8 cellular contexts compared by ENCODE assay signal in genomic region chr20:50192364-50193168, GRCh38. TPM values are rescaled to one million over a fixed set of nuclear protein-coding genes. Genes with fewer than 3 reads are reported as not detected.
DNase-seq lines count a peak whose midpoint lies in the region; ATAC-seq and TF ChIP-seq lines count a peak whose summit lies in the region.

No MANE protein-coding gene starts in this region.

- H3K27me3 Mint-ChIP-seq in HFFc6 (ENCODE audit: insufficient read depth) (peaks cover 14% of the 10 kb centered on the region), chondrocyte (ENCODE audit: low read depth) (no peaks in the 10 kb centered on the region)

- H3K36me3 Mint-ChIP-seq in HFFc6 (ENCODE audit: low read depth) (peaks cover 26% of the 10 kb centered on the region), chondrocyte (ENCODE audit: low read depth) (peaks cover 9% of the 10 kb centered on the region)

- peak overlapping the region; percentile 99 for H3K4me3 Mint-ChIP-seq in HFFc6
- peak overlapping the region; percentile 100 for H3K4me3 Mint-ChIP-seq in chondrocyte (ENCODE audit: unreplicated experiment)

- DNase-seq in Caki2 (ENCODE audit: low read depth) (peak; percentile 72), HFFc6 (peak; percentile 89), NCI-H2227 treated with DMSO at 0.1 percent for 48 hours (lab: John Stamatoyannopoulos, UW) (peak; percentile 34), chondrocyte (ENCODE audit: low spot score) (no peak), left colon (peak; percentile 84 to 89), cortex of kidney (lab: John Stamatoyannopoulos, UW) (no peak)
- peak; percentile 70 for DNase-seq in activated CD4-positive, alpha-beta T cell treated with anti-CD3 and anti-CD28 coated beads for 1 hour
- DNase-seq in stimulated activated CD4-positive, alpha-beta T cell treated with anti-CD3 and anti-CD28 coated beads, Interleukin-2, amount 100 ng/mL, for 4 hours (ENCODE audit: low read depth), result peak; percentile 79

- H3K27ac Mint-ChIP-seq in HFFc6 (peak overlapping the region; percentile 99), chondrocyte (ENCODE audit: unreplicated experiment) (peak overlapping the region; percentile 100)

- H3K4me1 Mint-ChIP-seq in HFFc6 (ENCODE audit: low read depth) (peaks cover 37% of the 10 kb centered on the region), chondrocyte (ENCODE audit: low read depth) (peaks cover 36% of the 10 kb centered on the region)

- TF ChIP-seq CTCF in HFFc6 (IDR thresholded peaks at IDR 0.05) (no peak), chondrocyte (IDR thresholded peaks at IDR 0.05) (no peak)

- in situ Hi-C loops in Caki2 (cut with HindIII; ENCODE audit: low pct_unique_long_range_greater_than_20kb, low sequenced_read_pairs), result no loop called here

- ATAC-seq in left colon, result peak; percentile 44

- intact Hi-C loops in left colon (cut with DNase I, micrococcal nuclease), result loop anchor here in 1 of 2 donors (10.0 kb wide), 1 partner anchor 182 kb away; no protein-coding TSS in a partner anchor

- H3K9me3 Mint-ChIP-seq in HFFc6, result no peaks in the 10 kb centered on the region
- no peaks in the 10 kb centered on the region for H3K9me3 Mint-ChIP-seq in chondrocyte (ENCODE audit: low read depth)

RNA-seq across cellular contexts. Expression of gene CEBPB, which starts 1.9 kb away (rescaled TPM):
- total RNA-seq in Caki2 (2014; rRNA removed; shearing (Covaris generic); ENCODE audit: low replicate concordance), result 44.8 and 46.7 TPM in 2 replicates
- total RNA-seq in HFFc6 (2021; fragmentation: NEBNext Ultra II Directional; extraction: Animal tissue kit (Norgen Biotek cat#: 25700)), result 10 to 100 TPM; 57.9 to 62.8 (median 59.8) TPM
- total RNA-seq in chondrocyte, result 20.4 to 81.4 TPM (median 78.7 TPM) in 3 replicates
- total RNA-seq in left colon, result 10 to 100 TPM; 30.2 to 42.7 TPM

RNA-seq across cellular contexts. Expression of gene PEDS1, which starts 39.0 kb away (rescaled TPM):
- 31.7 and 34.1 TPM in 2 replicates for total RNA-seq in Caki2 (2014; rRNA removed; shearing (Covaris generic); ENCODE audit: low replicate concordance)
- 10 to 100 TPM; 25.8 to 29.8 (median 27.8) TPM for total RNA-seq in HFFc6 (2021; fragmentation: NEBNext Ultra II Directional; extraction: Animal tissue kit (Norgen Biotek cat#: 25700))
- 36.8 to 42.3 TPM (median 41.4 TPM) in 3 replicates for total RNA-seq in chondrocyte
- 10 to 100 TPM; 21.4 to 29.6 TPM for total RNA-seq in left colon

Comparison
In these comparisons a context has a peak if more than half of its experiments do, and no peak if none do; other contexts are left out.
1. DNase-seq: peak in Caki2 (single experiment), HFFc6 (single experiment), NCI-H2227 treated with DMSO at 0.1 percent for 48 hours (single experiment), activated CD4-positive, alpha-beta T cell treated with anti-CD3 and anti-CD28 coated beads for 1 hour (single experiment), left colon (2 of 2) and stimulated activated CD4-positive, alpha-beta T cell treated with anti-CD3 and anti-CD28 coated beads, Interleukin-2, amount 100 ng/mL, for 4 hours (single experiment); none in chondrocyte (single experiment) and cortex of kidney (single experiment).